8 cellular contexts compared by ENCODE assay signal in the genomic region with DNA sequence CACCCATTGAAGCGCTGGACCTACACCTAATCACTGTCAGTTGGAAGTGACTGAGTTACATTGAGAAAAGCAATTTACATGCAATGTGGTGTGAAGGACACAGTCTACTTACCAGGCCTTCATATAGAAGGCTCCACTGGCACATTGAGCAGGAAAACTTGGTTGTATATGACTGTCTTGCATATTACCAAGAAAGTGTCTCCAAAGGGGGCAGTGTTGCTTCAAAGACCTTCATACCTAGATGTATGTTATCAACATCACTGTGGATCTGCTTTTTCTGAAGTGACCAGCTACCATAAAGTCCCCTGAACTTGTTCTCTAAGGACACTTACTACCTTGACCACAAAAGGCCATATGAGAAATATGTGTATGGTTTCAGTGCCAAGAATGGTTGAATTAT.
A peak's percentile ranks its signal among the peaks of the same experiment; 100 is the strongest.
DNase-seq lines count a peak whose midpoint lies in the region; ATAC-seq and TF ChIP-seq lines count a peak whose summit lies in the region.

No MANE protein-coding gene starts in this region.

- H3K4me2 ChIP-seq in OCI-LY1 (ENCODE audit: low read length) (no peak overlapping the region), GM23248 (ENCODE audit: unreplicated experiment) (no peak overlapping the region)

- no peak overlapping the region for H3K27ac ChIP-seq in CD8-positive, alpha-beta memory T cell (ENCODE audit: low read depth, low read length)
- H3K27ac ChIP-seq in OCI-LY1 (ENCODE audit: low read depth, low read length, poor library complexity, severe bottlenecking): peak overlapping the region; percentile 8
- no peak overlapping the region for H3K27ac ChIP-seq in endodermal cell (ENCODE audit: low read depth, low read length)
- H3K27ac ChIP-seq in GM23248: no peak overlapping the region
- no peak overlapping the region for H3K27ac ChIP-seq in right atrium auricular region

- peaks cover 42 to 63% (median 60%) of the 10 kb centered on the region in 3 donors for H3K4me1 Mint-ChIP-seq in CD8-positive, alpha-beta memory T cell
- H3K4me1 Mint-ChIP-seq in endodermal cell: no peaks in the 10 kb centered on the region

- no peaks in the 10 kb centered on the region for H3K9me2 ChIP-seq in OCI-LY1 (ENCODE audit: low read depth, low read length)
- no peaks in the 10 kb centered on the region for H3K9me2 ChIP-seq in GM23248 (ENCODE audit: insufficient read depth)

- peaks cover 6 to 30% (median 7%) of the 10 kb centered on the region in 3 donors for H3K36me3 Mint-ChIP-seq in CD8-positive, alpha-beta memory T cell
- no peaks in the 10 kb centered on the region for H3K36me3 Mint-ChIP-seq in endodermal cell (ENCODE audit: low read depth)

- no peak overlapping the region for H3K4me3 ChIP-seq in CD8-positive, alpha-beta memory T cell (ENCODE audit: low read length)
- H3K4me3 ChIP-seq in OCI-LY1 (ENCODE audit: low read depth, low read length, poor library complexity, severe bottlenecking) (no peak overlapping the region), endodermal cell (ENCODE audit: low read length) (no peak overlapping the region), GM23248 (no peak overlapping the region), right atrium auricular region (no peak overlapping the region)

- H3K4me3 Mint-ChIP-seq in CD8-positive, alpha-beta memory T cell: no peak overlapping the region
- H3K4me3 Mint-ChIP-seq in endodermal cell: no peak overlapping the region

- ATAC-seq in GM18861 (IDR thresholded peaks at IDR 0.05; ENCODE audit: unreplicated experiment) (peak; percentile 57), HG03432 (IDR thresholded peaks at IDR 0.05; ENCODE audit: unreplicated experiment) (no peak)

- peaks cover 19% of the 10 kb centered on the region for H3K4me1 ChIP-seq in CD8-positive, alpha-beta memory T cell (ENCODE audit: insufficient read depth, low read length)
- H3K4me1 ChIP-seq in OCI-LY1 (ENCODE audit: insufficient read depth, low read length, severe bottlenecking): peaks cover 50% of the 10 kb centered on the region
- H3K4me1 ChIP-seq in endodermal cell (ENCODE audit: control insufficient read depth, insufficient read depth, low read length): no peaks in the 10 kb centered on the region
- H3K4me1 ChIP-seq in GM23248 (ENCODE audit: insufficient read depth): no peaks in the 10 kb centered on the region
- no peaks in the 10 kb centered on the region for H3K4me1 ChIP-seq in right atrium auricular region

- in situ Hi-C loops in GM23248 (cut with MboI): no loop called here

- H3K9me3 ChIP-seq in CD8-positive, alpha-beta memory T cell (ENCODE audit: low read length): no peaks in the 10 kb centered on the region
- H3K9me3 ChIP-seq in OCI-LY1 (ENCODE audit: low read length) (no peaks in the 10 kb centered on the region), endodermal cell (ENCODE audit: control insufficient read depth, low read length) (no peaks in the 10 kb centered on the region), GM23248 (ENCODE audit: low read depth) (no peaks in the 10 kb centered on the region), right atrium auricular region (no peaks in the 10 kb centered on the region)

- H4K20me1 ChIP-seq in OCI-LY1 (ENCODE audit: insufficient read depth, low read length) (no peaks in the 10 kb centered on the region), GM23248 (ENCODE audit: insufficient read depth) (no peaks in the 10 kb centered on the region)

- DNase-seq in CD8-positive, alpha-beta memory T cell: peak in 4 of 5 donors; percentile 33 to 67 (median 54)
- DNase-seq in endodermal cell: peak; percentile 56
- no peak for DNase-seq in cerebellar cortex (ENCODE audit: low spot score)
- no peak for DNase-seq in GM23248
- DNase-seq in right atrium auricular region (ENCODE audit: low spot score): no peak

- H3K27me3 ChIP-seq in CD8-positive, alpha-beta memory T cell (ENCODE audit: insufficient read depth, low read length, poor library complexity, severe bottlenecking): no peaks in the 10 kb centered on the region
- H3K27me3 ChIP-seq in OCI-LY1 (ENCODE audit: insufficient read depth, low read length) (no peaks in the 10 kb centered on the region), endodermal cell (ENCODE audit: control insufficient read depth, insufficient read depth, low read length, poor library complexity, severe bottlenecking) (no peaks in the 10 kb centered on the region), GM23248 (replicated peaks; ENCODE audit: insufficient read depth) (no peaks in the 10 kb centered on the region), right atrium auricular region (no peaks in the 10 kb centered on the region)

- CTCF ChIA-PET in CD8-positive, alpha-beta memory T cell (lab: Charles Lee): interaction anchor here (0.7 to 5.5 kb wide), 17 partner anchors 11 to 119 kb away, joined by 3 to 90 read pairs (median 5); a partner anchor contains a TSS

- peak overlapping the region in 4 of 8 donors; percentile 15 to 75 (median 36) for H3K27ac Mint-ChIP-seq in CD8-positive, alpha-beta memory T cell
- no peak overlapping the region for H3K27ac Mint-ChIP-seq in endodermal cell

- no peaks in the 10 kb centered on the region for H3K27me3 Mint-ChIP-seq in CD8-positive, alpha-beta memory T cell
- no peaks in the 10 kb centered on the region for H3K27me3 Mint-ChIP-seq in endodermal cell (ENCODE audit: insufficient read depth)

- no peaks in the 10 kb centered on the region for H3F3A ChIP-seq in OCI-LY1 (ENCODE audit: insufficient read depth, low read length)
- no peaks in the 10 kb centered on the region for H3F3A ChIP-seq in GM23248 (ENCODE audit: insufficient read depth)

- no peak overlapping the region for H2AFZ ChIP-seq in OCI-LY1 (ENCODE audit: low read length)
- H2AFZ ChIP-seq in GM23248: no peak overlapping the region

- H3K36me3 ChIP-seq in CD8-positive, alpha-beta memory T cell (ENCODE audit: insufficient read depth, low read length): no peaks in the 10 kb centered on the region
- H3K36me3 ChIP-seq in OCI-LY1 (ENCODE audit: insufficient read depth, low read length): no peaks in the 10 kb centered on the region
- H3K36me3 ChIP-seq in endodermal cell (ENCODE audit: control insufficient read depth, insufficient read depth, low read length): no peaks in the 10 kb centered on the region
- H3K36me3 ChIP-seq in GM23248 (ENCODE audit: low read depth): no peaks in the 10 kb centered on the region
- no peaks in the 10 kb centered on the region for H3K36me3 ChIP-seq in right atrium auricular region

- POLR2A ChIA-PET in CD8-positive, alpha-beta memory T cell (lab: Charles Lee): interaction anchor here (1.3 to 2.2 kb wide), 4 partner anchors 35 to 65 kb away, joined by 5 to 8 read pairs (median 6); a partner anchor contains a TSS

- H3K79me2 ChIP-seq in OCI-LY1 (ENCODE audit: insufficient read depth, low read length) (no peaks in the 10 kb centered on the region), GM23248 (ENCODE audit: insufficient read depth) (no peaks in the 10 kb centered on the region)

- H3K9ac ChIP-seq in OCI-LY1 (ENCODE audit: low read length) (no peak overlapping the region), endodermal cell (ENCODE audit: extremely low read depth, low read length, poor library complexity, severe bottlenecking) (no peak overlapping the region), GM23248 (no peak overlapping the region)

- H3K9me3 Mint-ChIP-seq in CD8-positive, alpha-beta memory T cell: no peaks in the 10 kb centered on the region
- H3K9me3 Mint-ChIP-seq in endodermal cell: no peaks in the 10 kb centered on the region

- TF ChIP-seq CTCF in OCI-LY1 (IDR thresholded peaks at IDR 0.05; ENCODE audit: low read length): peak; percentile 70
- peak; percentile 70 for TF ChIP-seq CTCF in endodermal cell (conservative IDR thresholded peaks at IDR 0.05)
- no peak for TF ChIP-seq CTCF in right atrium auricular region (IDR thresholded peaks at IDR 0.05)

- 90 to 100% methylated on average over 1 of the region's 1 CpG for WGBS in endodermal cell (ENCODE audit: insufficient coverage in 1 of 2, insufficient read length in 1 of 2), 2 experiments
- 88% methylated on average over 1 of the region's 1 CpG for WGBS in GM23248 (ENCODE audit: low coverage in 1 of 2, low lambda C conversion rate in 2 of 2, missing lambda C conversion rate in 2 of 2), 2 experiments

Comparison
In these comparisons a context has a peak if more than half of its experiments do, and no peak if none do; other contexts are left out.
1. DNase-seq: peak in CD8-positive, alpha-beta memory T cell (4 of 5) and endodermal cell (single experiment); none in cerebellar cortex (single experiment), GM23248 (single experiment) and right atrium auricular region (single experiment).
2. CTCF ChIP-seq: peak in OCI-LY1 (single experiment) and endodermal cell (single experiment); none in right atrium auricular region (0 of 2).